Comparison of ENCODE assay signal across 1 cellular context in genomic region chr1:155688318-155689121, GRCh38.
TF ChIP-seq lines count a peak whose summit lies in the region.

Gene DAP3 (plus strand): TSS chr1:155689091. CDS start chr1:155709780, 20,689 bp downstream.
Gene YY1AP1 (minus strand): TSS chr1:155688774. CDS start chr1:155680436, 8,338 bp downstream.

TF ChIP-seq in H1, 55 proteins besides CTCF, POLR2A, EP300 and RAD21:
- TF ChIP-seq TAF7 (optimal IDR thresholded peaks at IDR 0.05; ENCODE audit: borderline replicate concordance, low read depth, low read length) = no peak
- no peak for TF ChIP-seq CHD2 (IDR thresholded peaks at IDR 0.05; ENCODE audit: low read length)
- no peak for TF ChIP-seq GTF2F1 (IDR thresholded peaks at IDR 0.05; ENCODE audit: borderline replicate concordance, low read depth, low read length)
- TF ChIP-seq SRF (IDR thresholded peaks at IDR 0.05; ENCODE audit: low read depth, low read length) = no peak
- peak; percentile 13; the same call in 1 of the 2 replicates for TF ChIP-seq SIX5 (IDR thresholded peaks at IDR 0.05; ENCODE audit: low read depth, low read length)
- peak; percentile 85 for TF ChIP-seq KDM4A (IDR thresholded peaks at IDR 0.05; ENCODE audit: low read depth, low read length, severe bottlenecking)
- no peak for TF ChIP-seq FOSL1 (IDR thresholded peaks at IDR 0.05; ENCODE audit: insufficient read depth, low read depth, low read length)
- TF ChIP-seq CTBP2 (IDR thresholded peaks at IDR 0.05; ENCODE audit: borderline replicate concordance, insufficient read depth, insufficient read length, low read length) = no peak
- no peak for TF ChIP-seq RNF2 (IDR thresholded peaks at IDR 0.05; ENCODE audit: borderline replicate concordance, low read depth, low read length, missing control alignments, poor library complexity, severe bottlenecking)
- no peak for TF ChIP-seq KDM5A (IDR thresholded peaks at IDR 0.05; ENCODE audit: low read length)
- peak; percentile 67; the same call in 1 of the 2 replicates for TF ChIP-seq TAF1 (IDR thresholded peaks at IDR 0.05; ENCODE audit: low read depth, low read length)
- no peak for TF ChIP-seq KDM1A (IDR thresholded peaks at IDR 0.05; ENCODE audit: borderline replicate concordance, low read length)
- no peak for TF ChIP-seq BCL11A (IDR thresholded peaks at IDR 0.05; ENCODE audit: low read depth in 2 of 2, low read length in 2 of 2)
- TF ChIP-seq EZH2 (IDR thresholded peaks at IDR 0.05; ENCODE audit: low read depth, low read length, severe bottlenecking) = no peak
- no peak for TF ChIP-seq SP2 (IDR thresholded peaks at IDR 0.05; ENCODE audit: low read length)
- TF ChIP-seq MAX (IDR thresholded peaks at IDR 0.05) = peak; percentile 30; the same call in 1 of the 2 replicates
- no peak for TF ChIP-seq ZNF274 (IDR thresholded peaks at IDR 0.05; ENCODE audit: borderline replicate concordance, extremely low read depth, low read length)
- no peak for TF ChIP-seq SAP30 (IDR thresholded peaks at IDR 0.05; ENCODE audit: insufficient read depth, insufficient replicate concordance, low read length)
- no peak for TF ChIP-seq SUZ12 (IDR thresholded peaks at IDR 0.05; ENCODE audit: low read length)
- no peak; the same call in 1 of the 2 replicates for TF ChIP-seq POLR2AphosphoS5 (IDR thresholded peaks at IDR 0.05; ENCODE audit: low read depth, low read length)
- no peak for TF ChIP-seq RFX5 (IDR thresholded peaks at IDR 0.05; ENCODE audit: borderline replicate concordance, low read depth, low read length)
- TF ChIP-seq, protein P1, sequence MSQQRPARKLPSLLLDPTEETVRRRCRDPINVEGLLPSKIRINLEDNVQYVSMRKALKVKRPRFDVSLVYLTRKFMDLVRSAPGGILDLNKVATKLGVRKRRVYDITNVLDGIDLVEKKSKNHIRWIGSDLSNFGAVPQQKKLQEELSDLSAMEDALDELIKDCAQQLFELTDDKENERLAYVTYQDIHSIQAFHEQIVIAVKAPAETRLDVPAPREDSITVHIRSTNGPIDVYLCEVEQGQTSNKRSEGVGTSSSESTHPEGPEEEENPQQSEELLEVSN (IDR thresholded peaks at IDR 0.05) = no peak
- TF ChIP-seq ATF2 (IDR thresholded peaks at IDR 0.05; ENCODE audit: low read length) = no peak
- no peak for TF ChIP-seq CEBPB (IDR thresholded peaks at IDR 0.05; ENCODE audit: low read depth, low read length)
- TF ChIP-seq TCF12 (IDR thresholded peaks at IDR 0.05; ENCODE audit: low read depth, low read length) = no peak
- peak; percentile 94 for TF ChIP-seq YY1 (IDR thresholded peaks at IDR 0.05; ENCODE audit: low read depth, low read length)
- no peak for TF ChIP-seq CBX8 (IDR thresholded peaks at IDR 0.05; ENCODE audit: borderline replicate concordance, low read depth, low read length)
- peak; percentile 84; the same call in 1 of the 2 replicates for TF ChIP-seq CHD1 (IDR thresholded peaks at IDR 0.05; ENCODE audit: low read depth, low read length)
- TF ChIP-seq USF2 (IDR thresholded peaks at IDR 0.05; ENCODE audit: low read length) = no peak
- no peak for TF ChIP-seq BRCA1 (IDR thresholded peaks at IDR 0.05; ENCODE audit: low read depth, low read length)
- TF ChIP-seq PHF8 (conservative IDR thresholded peaks at IDR 0.05; ENCODE audit: low read depth, low read length) = peak; percentile 54
- no peak for TF ChIP-seq RXRA (IDR thresholded peaks at IDR 0.05; ENCODE audit: insufficient read depth, low read depth, low read length)
- TF ChIP-seq TBP (IDR thresholded peaks at IDR 0.05; ENCODE audit: low read depth, low read length) = peak; percentile 46
- TF ChIP-seq MAFK (IDR thresholded peaks at IDR 0.05; ENCODE audit: low read depth, low read length) = no peak
- peak; percentile 28; the same call in 1 of the 2 replicates for TF ChIP-seq NRF1 (IDR thresholded peaks at IDR 0.05; ENCODE audit: low read depth, low read length)
- no peak for TF ChIP-seq NANOG (IDR thresholded peaks at IDR 0.05; ENCODE audit: insufficient read depth, low read depth, low read length, poor library complexity, severe bottlenecking)
- TF ChIP-seq, protein P2, sequence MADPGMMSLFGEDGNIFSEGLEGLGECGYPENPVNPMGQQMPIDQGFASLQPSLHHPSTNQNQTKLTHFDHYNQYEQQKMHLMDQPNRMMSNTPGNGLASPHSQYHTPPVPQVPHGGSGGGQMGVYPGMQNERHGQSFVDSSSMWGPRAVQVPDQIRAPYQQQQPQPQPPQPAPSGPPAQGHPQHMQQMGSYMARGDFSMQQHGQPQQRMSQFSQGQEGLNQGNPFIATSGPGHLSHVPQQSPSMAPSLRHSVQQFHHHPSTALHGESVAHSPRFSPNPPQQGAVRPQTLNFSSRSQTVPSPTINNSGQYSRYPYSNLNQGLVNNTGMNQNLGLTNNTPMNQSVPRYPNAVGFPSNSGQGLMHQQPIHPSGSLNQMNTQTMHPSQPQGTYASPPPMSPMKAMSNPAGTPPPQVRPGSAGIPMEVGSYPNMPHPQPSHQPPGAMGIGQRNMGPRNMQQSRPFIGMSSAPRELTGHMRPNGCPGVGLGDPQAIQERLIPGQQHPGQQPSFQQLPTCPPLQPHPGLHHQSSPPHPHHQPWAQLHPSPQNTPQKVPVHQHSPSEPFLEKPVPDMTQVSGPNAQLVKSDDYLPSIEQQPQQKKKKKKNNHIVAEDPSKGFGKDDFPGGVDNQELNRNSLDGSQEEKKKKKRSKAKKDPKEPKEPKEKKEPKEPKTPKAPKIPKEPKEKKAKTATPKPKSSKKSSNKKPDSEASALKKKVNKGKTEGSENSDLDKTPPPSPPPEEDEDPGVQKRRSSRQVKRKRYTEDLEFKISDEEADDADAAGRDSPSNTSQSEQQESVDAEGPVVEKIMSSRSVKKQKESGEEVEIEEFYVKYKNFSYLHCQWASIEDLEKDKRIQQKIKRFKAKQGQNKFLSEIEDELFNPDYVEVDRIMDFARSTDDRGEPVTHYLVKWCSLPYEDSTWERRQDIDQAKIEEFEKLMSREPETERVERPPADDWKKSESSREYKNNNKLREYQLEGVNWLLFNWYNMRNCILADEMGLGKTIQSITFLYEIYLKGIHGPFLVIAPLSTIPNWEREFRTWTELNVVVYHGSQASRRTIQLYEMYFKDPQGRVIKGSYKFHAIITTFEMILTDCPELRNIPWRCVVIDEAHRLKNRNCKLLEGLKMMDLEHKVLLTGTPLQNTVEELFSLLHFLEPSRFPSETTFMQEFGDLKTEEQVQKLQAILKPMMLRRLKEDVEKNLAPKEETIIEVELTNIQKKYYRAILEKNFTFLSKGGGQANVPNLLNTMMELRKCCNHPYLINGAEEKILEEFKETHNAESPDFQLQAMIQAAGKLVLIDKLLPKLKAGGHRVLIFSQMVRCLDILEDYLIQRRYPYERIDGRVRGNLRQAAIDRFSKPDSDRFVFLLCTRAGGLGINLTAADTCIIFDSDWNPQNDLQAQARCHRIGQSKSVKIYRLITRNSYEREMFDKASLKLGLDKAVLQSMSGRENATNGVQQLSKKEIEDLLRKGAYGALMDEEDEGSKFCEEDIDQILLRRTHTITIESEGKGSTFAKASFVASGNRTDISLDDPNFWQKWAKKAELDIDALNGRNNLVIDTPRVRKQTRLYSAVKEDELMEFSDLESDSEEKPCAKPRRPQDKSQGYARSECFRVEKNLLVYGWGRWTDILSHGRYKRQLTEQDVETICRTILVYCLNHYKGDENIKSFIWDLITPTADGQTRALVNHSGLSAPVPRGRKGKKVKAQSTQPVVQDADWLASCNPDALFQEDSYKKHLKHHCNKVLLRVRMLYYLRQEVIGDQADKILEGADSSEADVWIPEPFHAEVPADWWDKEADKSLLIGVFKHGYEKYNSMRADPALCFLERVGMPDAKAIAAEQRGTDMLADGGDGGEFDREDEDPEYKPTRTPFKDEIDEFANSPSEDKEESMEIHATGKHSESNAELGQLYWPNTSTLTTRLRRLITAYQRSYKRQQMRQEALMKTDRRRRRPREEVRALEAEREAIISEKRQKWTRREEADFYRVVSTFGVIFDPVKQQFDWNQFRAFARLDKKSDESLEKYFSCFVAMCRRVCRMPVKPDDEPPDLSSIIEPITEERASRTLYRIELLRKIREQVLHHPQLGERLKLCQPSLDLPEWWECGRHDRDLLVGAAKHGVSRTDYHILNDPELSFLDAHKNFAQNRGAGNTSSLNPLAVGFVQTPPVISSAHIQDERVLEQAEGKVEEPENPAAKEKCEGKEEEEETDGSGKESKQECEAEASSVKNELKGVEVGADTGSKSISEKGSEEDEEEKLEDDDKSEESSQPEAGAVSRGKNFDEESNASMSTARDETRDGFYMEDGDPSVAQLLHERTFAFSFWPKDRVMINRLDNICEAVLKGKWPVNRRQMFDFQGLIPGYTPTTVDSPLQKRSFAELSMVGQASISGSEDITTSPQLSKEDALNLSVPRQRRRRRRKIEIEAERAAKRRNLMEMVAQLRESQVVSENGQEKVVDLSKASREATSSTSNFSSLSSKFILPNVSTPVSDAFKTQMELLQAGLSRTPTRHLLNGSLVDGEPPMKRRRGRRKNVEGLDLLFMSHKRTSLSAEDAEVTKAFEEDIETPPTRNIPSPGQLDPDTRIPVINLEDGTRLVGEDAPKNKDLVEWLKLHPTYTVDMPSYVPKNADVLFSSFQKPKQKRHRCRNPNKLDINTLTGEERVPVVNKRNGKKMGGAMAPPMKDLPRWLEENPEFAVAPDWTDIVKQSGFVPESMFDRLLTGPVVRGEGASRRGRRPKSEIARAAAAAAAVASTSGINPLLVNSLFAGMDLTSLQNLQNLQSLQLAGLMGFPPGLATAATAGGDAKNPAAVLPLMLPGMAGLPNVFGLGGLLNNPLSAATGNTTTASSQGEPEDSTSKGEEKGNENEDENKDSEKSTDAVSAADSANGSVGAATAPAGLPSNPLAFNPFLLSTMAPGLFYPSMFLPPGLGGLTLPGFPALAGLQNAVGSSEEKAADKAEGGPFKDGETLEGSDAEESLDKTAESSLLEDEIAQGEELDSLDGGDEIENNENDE (IDR thresholded peaks at IDR 0.05; ENCODE audit: insufficient replicate concordance, low read length) = no peak
- TF ChIP-seq GABPA (IDR thresholded peaks at IDR 0.05; ENCODE audit: borderline replicate concordance, insufficient read depth, low read length) = no peak
- TF ChIP-seq, protein P3, sequence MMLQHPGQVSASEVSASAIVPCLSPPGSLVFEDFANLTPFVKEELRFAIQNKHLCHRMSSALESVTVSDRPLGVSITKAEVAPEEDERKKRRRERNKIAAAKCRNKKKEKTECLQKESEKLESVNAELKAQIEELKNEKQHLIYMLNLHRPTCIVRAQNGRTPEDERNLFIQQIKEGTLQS (IDR thresholded peaks at IDR 0.05; ENCODE audit: insufficient read depth, low read depth, low read length) = no peak
- TF ChIP-seq TEAD4 (IDR thresholded peaks at IDR 0.05; ENCODE audit: low read depth, low read length) = no peak
- no peak for TF ChIP-seq HDAC6 (IDR thresholded peaks at IDR 0.05; ENCODE audit: low read depth, low read length)
- TF ChIP-seq JUND (IDR thresholded peaks at IDR 0.05; ENCODE audit: low read length) = peak; percentile 92
- TF ChIP-seq SIRT6 (IDR thresholded peaks at IDR 0.05; ENCODE audit: low read length) = no peak
- TF ChIP-seq EGR1 (IDR thresholded peaks at IDR 0.05; ENCODE audit: borderline replicate concordance, low read depth, low read length) = no peak
- no peak for TF ChIP-seq CBX5 (IDR thresholded peaks at IDR 0.05; ENCODE audit: low read depth, low read length)
- TF ChIP-seq SP4 (IDR thresholded peaks at IDR 0.05; ENCODE audit: low read length) = no peak
- TF ChIP-seq HDAC2 (IDR thresholded peaks at IDR 0.05; ENCODE audit: borderline replicate concordance in 1 of 2, low read depth in 2 of 2, low read length in 2 of 2) = 0 out of 4 replicates have a peak, but pooled peaks of 1 of the 2 experiments have one; percentile 57
- no peak for TF ChIP-seq POU5F1 (IDR thresholded peaks at IDR 0.05; ENCODE audit: low read depth, low read length)
- TF ChIP-seq ASH2L (IDR thresholded peaks at IDR 0.05; ENCODE audit: low read length) = peak; percentile 87
- TF ChIP-seq SP1 (IDR thresholded peaks at IDR 0.05; ENCODE audit: low read depth, low read length) = 0 out of 2 replicates have a peak, but pooled peaks have one; percentile 4
- no peak for TF ChIP-seq JUN (IDR thresholded peaks at IDR 0.05; ENCODE audit: low read depth, low read length)
- no peak for TF ChIP-seq CREB1 (IDR thresholded peaks at IDR 0.05)
- peak; percentile 95 for TF ChIP-seq RBBP5 (IDR thresholded peaks at IDR 0.05; ENCODE audit: borderline replicate concordance, low read depth, low read length)
- 0 out of 4 replicates have a peak, but pooled peaks of 1 of the 2 experiments have one; percentile 22 for TF ChIP-seq SIN3A (conservative IDR thresholded peaks at IDR 0.05 in 1 of 2, IDR thresholded peaks at IDR 0.05 in 1 of 2; ENCODE audit: low read depth in 1 of 2, low read length in 2 of 2)
- no peak; the same call in none of the 2 replicates for TF ChIP-seq BACH1 (IDR thresholded peaks at IDR 0.05; ENCODE audit: low read length)
